In the genomic region with DNA sequence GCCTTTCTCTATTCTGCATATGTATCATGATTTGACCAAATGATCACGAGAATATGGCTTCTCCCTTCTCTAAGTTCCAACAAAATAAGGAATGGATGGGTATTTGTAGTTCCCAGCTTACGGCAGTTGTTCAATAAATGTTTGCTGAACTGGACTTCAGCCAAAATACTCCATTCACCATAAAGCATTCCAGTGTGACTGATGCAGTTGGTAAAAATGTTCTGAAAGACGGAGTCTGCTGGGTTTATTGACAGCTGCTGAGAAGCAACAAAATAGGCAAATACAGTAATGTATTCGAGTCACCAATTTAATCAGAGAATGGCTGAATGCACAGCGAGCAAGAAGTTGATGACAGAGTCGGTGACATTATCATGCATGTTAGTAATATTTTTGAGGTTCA, we compare ENCODE assay signal across 22 cellular contexts. TPM values are rescaled to one million over a fixed set of nuclear protein-coding genes. Genes with fewer than 3 reads are reported as not detected.
DNase-seq lines count a peak whose midpoint lies in the region; ATAC-seq and TF ChIP-seq lines count a peak whose summit lies in the region.
"Had no signal": no experiment of that assay in that cellular context is flagged by ENCODE, and none has a peak within 500 bp of the region (broad histone marks: within the 10 kb centered on the region; RNA-seq: fewer than 3 reads in every experiment).

No MANE protein-coding gene starts in this region.

- no peaks in the 10 kb centered on the region for H3K4me1 ChIP-seq in tibial artery
- H3K4me1 ChIP-seq: left ventricle myocardium inferior, right atrium auricular region, testis had no signal

- H3K4me1 Mint-ChIP-seq in activated CD4-positive, alpha-beta T cell treated with anti-CD3 and anti-CD28 coated beads for 36 hours, result no peaks in the 10 kb centered on the region
- H3K4me1 Mint-ChIP-seq: CD4-positive, CD25-positive, alpha-beta regulatory T cell; stimulated activated effector memory CD8-positive, alpha-beta T cell treated with anti-CD3 and anti-CD28 coated beads, Interleukin-12 subunit alpha, Interleukin-12 subunit beta, amount 100 ng/mL, for 72 hours had no signal

- in situ Hi-C loops in ACHN (cut with HindIII; ENCODE audit: low pct_ligation_motif_present, low pct_unique_long_range_greater_than_20kb, low sequenced_read_pairs), result no loop called here

- H3K36me3 Mint-ChIP-seq in activated CD4-positive, alpha-beta T cell treated with anti-CD3 and anti-CD28 coated beads for 36 hours (ENCODE audit: low read depth), result no peaks in the 10 kb centered on the region
- H3K36me3 Mint-ChIP-seq: activated CD4-positive, alpha-beta memory T cell treated with anti-CD3 and anti-CD28 coated beads for 36 hours; CD4-positive, CD25-positive, alpha-beta regulatory T cell; stimulated activated effector memory CD8-positive, alpha-beta T cell treated with anti-CD3 and anti-CD28 coated beads, Interleukin-12 subunit alpha, Interleukin-12 subunit beta, amount 100 ng/mL, for 72 hours had no signal

- CTCF ChIA-PET in RWPE1 (lab: Yijun Ruan, JAX), result interaction anchor here (1.0 kb wide), 1 partner anchor 130 kb away, joined by 4 read pairs; no protein-coding TSS in a partner anchor
- CTCF ChIA-PET in activated CD4-positive, alpha-beta T cell treated with anti-CD3 and anti-CD28 coated beads for 36 hours (lab: Charles Lee), result interaction anchor here (0.7 kb wide), 1 partner anchor 193 kb away, joined by 3 read pairs; no protein-coding TSS in a partner anchor

- no peak overlapping the region for H3K4me3 Mint-ChIP-seq in activated CD4-positive, alpha-beta T cell treated with anti-CD3 and anti-CD28 coated beads for 36 hours
- H3K4me3 Mint-ChIP-seq: activated CD4-positive, alpha-beta memory T cell treated with anti-CD3 and anti-CD28 coated beads for 36 hours; CD4-positive, CD25-positive, alpha-beta regulatory T cell; stimulated activated effector memory CD8-positive, alpha-beta T cell treated with anti-CD3 and anti-CD28 coated beads, Interleukin-12 subunit alpha, Interleukin-12 subunit beta, amount 100 ng/mL, for 72 hours had no signal

- no peak overlapping the region for H3K4me3 ChIP-seq in tibial artery
- H3K4me3 ChIP-seq: left ventricle myocardium inferior, mucosa of descending colon, right atrium auricular region, testis had no signal

- DNase-seq in ACHN (peak; percentile 42), ELR (ENCODE audit: low read depth) (peak; percentile 9), RWPE1 (ENCODE audit: low spot score) (peak; percentile 31), glomerular visceral epithelial cell (ENCODE audit: extremely low spot score) (peak; percentile 36), tibial artery (no peak)
- no peak for DNase-seq in activated CD4-positive, alpha-beta T cell treated with anti-CD3 and anti-CD28 coated beads for 36 hours
- DNase-seq in activated CD8-positive, alpha-beta memory T cell treated with anti-CD3 and anti-CD28 coated beads, Interleukin-2, amount 50 U/mL, for 48 hours, result no peak
- DNase-seq: activated CD4-positive, alpha-beta memory T cell treated with anti-CD3 and anti-CD28 coated beads for 36 hours; activated naive CD4-positive, alpha-beta T cell; CD4-positive, CD25-positive, alpha-beta regulatory T cell; DND-41; KG1; left ventricle myocardium inferior; mucosa of descending colon; NCI-H1417; SIG-M5; testis had no signal

- no peaks in the 10 kb centered on the region for H3K27me3 ChIP-seq in tibial artery
- H3K27me3 ChIP-seq: neutrophil, right atrium auricular region, testis had no signal

- TF ChIP-seq CTCF in RWPE1 (conservative IDR thresholded peaks at IDR 0.05; ENCODE audit: low read depth), result no peak
- TF ChIP-seq CTCF in tibial artery (IDR thresholded peaks at IDR 0.05), result no peak

- H3K27ac Mint-ChIP-seq in activated CD4-positive, alpha-beta T cell treated with anti-CD3 and anti-CD28 coated beads for 36 hours, result no peak overlapping the region
- H3K27ac Mint-ChIP-seq: activated CD4-positive, alpha-beta memory T cell treated with anti-CD3 and anti-CD28 coated beads for 36 hours; CD4-positive, CD25-positive, alpha-beta regulatory T cell; stimulated activated effector memory CD8-positive, alpha-beta T cell treated with anti-CD3 and anti-CD28 coated beads, Interleukin-12 subunit alpha, Interleukin-12 subunit beta, amount 100 ng/mL, for 72 hours had no signal

- H3K27ac ChIP-seq in RWPE1, result no peak overlapping the region
- H3K27ac ChIP-seq in tibial artery, result no peak overlapping the region
- H3K27ac ChIP-seq: left ventricle myocardium inferior, neutrophil, right atrium auricular region, testis had no signal

- no peak for ATAC-seq in GM18873 (IDR thresholded peaks at IDR 0.05; ENCODE audit: low FRiP score, unreplicated experiment)
- ATAC-seq in activated CD4-positive, alpha-beta T cell treated with anti-CD3 and anti-CD28 coated beads for 36 hours, result no peak
- ATAC-seq: mucosa of descending colon; stimulated activated effector memory CD8-positive, alpha-beta T cell treated with anti-CD3 and anti-CD28 coated beads, Interleukin-12 subunit alpha, Interleukin-12 subunit beta, amount 100 ng/mL, for 72 hours had no signal

- intact Hi-C loops in activated CD4-positive, alpha-beta T cell treated with anti-CD3 and anti-CD28 coated beads for 36 hours (cut with DNase I, micrococcal nuclease), result no loop called here
- intact Hi-C loops in tibial artery (cut with DNase I; ENCODE audit: low total_unique reads), result no loop called here

- H3K9me3 Mint-ChIP-seq in activated CD4-positive, alpha-beta T cell treated with anti-CD3 and anti-CD28 coated beads for 36 hours (ENCODE audit: low read depth), result no peaks in the 10 kb centered on the region
- H3K9me3 Mint-ChIP-seq: activated CD4-positive, alpha-beta memory T cell treated with anti-CD3 and anti-CD28 coated beads for 36 hours; stimulated activated effector memory CD8-positive, alpha-beta T cell treated with anti-CD3 and anti-CD28 coated beads, Interleukin-12 subunit alpha, Interleukin-12 subunit beta, amount 100 ng/mL, for 72 hours had no signal

- no peaks in the 10 kb centered on the region for H3K36me3 ChIP-seq in tibial artery
- H3K36me3 ChIP-seq: left ventricle myocardium inferior, neutrophil, right atrium auricular region had no signal

- H3K9me3 ChIP-seq in tibial artery, result no peaks in the 10 kb centered on the region
- H3K9me3 ChIP-seq: left ventricle myocardium inferior, mucosa of descending colon, neutrophil, right atrium auricular region, testis had no signal

- no peaks in the 10 kb centered on the region for H3K27me3 Mint-ChIP-seq in activated CD4-positive, alpha-beta T cell treated with anti-CD3 and anti-CD28 coated beads for 36 hours
- H3K27me3 Mint-ChIP-seq: activated CD4-positive, alpha-beta memory T cell treated with anti-CD3 and anti-CD28 coated beads for 36 hours; CD4-positive, CD25-positive, alpha-beta regulatory T cell had no signal

- POLR2A ChIA-PET in RWPE1 (lab: Yijun Ruan, JAX; ENCODE audit: low non-redundant PET), result no interaction called here
- POLR2A ChIA-PET in activated CD4-positive, alpha-beta T cell treated with anti-CD3 and anti-CD28 coated beads for 36 hours (lab: Charles Lee), result no interaction called here

RNA-seq across cellular contexts. Expression of a gene that starts 30.5 kb away (rescaled TPM):
- total RNA-seq in activated CD4-positive, alpha-beta T cell treated with anti-CD3 and anti-CD28 coated beads for 36 hours, result 1 to 10 TPM in 1 of 2 experiments, under 1 TPM in 1; 0.53 to 2.4 TPM
- total RNA-seq: T-helper 1 cell treated with Interleukin-12 subunit alpha and Interleukin-12 subunit beta and Interleukin-4 antibody, amounts not matched to agents 30 ng/mL and 1 ng/mL, for 36 hours had no signal

Comparison
In these comparisons a context has a peak if more than half of its experiments do, and no peak if none do; other contexts are left out.
1. DNase-seq: peak in ACHN (single experiment), ELR (single experiment), RWPE1 (single experiment) and glomerular visceral epithelial cell (single experiment); none in activated CD4-positive, alpha-beta T cell treated with anti-CD3 and anti-CD28 coated beads for 36 hours (single experiment), tibial artery (0 of 2) and activated CD8-positive, alpha-beta memory T cell treated with anti-CD3 and anti-CD28 coated beads, Interleukin-2, amount 50 U/mL, for 48 hours (single experiment).